ENCODE assay signal across 1 cellular context in genomic region chr7:127380479-127380878, GRCh38.
TF ChIP-seq lines count a peak whose summit lies in the region.

No MANE protein-coding gene starts in this region.

TF ChIP-seq in SK-N-SH, 30 proteins besides CTCF, POLR2A, EP300 and RAD21 (continued from another document):
- TF ChIP-seq, protein P1, sequence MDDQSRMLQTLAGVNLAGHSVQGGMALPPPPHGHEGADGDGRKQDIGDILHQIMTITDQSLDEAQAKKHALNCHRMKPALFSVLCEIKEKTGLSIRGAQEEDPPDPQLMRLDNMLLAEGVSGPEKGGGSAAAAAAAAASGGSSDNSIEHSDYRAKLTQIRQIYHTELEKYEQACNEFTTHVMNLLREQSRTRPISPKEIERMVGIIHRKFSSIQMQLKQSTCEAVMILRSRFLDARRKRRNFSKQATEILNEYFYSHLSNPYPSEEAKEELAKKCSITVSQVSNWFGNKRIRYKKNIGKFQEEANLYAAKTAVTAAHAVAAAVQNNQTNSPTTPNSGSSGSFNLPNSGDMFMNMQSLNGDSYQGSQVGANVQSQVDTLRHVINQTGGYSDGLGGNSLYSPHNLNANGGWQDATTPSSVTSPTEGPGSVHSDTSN (IDR thresholded peaks at IDR 0.05): no peak
- TF ChIP-seq, protein P2, sequence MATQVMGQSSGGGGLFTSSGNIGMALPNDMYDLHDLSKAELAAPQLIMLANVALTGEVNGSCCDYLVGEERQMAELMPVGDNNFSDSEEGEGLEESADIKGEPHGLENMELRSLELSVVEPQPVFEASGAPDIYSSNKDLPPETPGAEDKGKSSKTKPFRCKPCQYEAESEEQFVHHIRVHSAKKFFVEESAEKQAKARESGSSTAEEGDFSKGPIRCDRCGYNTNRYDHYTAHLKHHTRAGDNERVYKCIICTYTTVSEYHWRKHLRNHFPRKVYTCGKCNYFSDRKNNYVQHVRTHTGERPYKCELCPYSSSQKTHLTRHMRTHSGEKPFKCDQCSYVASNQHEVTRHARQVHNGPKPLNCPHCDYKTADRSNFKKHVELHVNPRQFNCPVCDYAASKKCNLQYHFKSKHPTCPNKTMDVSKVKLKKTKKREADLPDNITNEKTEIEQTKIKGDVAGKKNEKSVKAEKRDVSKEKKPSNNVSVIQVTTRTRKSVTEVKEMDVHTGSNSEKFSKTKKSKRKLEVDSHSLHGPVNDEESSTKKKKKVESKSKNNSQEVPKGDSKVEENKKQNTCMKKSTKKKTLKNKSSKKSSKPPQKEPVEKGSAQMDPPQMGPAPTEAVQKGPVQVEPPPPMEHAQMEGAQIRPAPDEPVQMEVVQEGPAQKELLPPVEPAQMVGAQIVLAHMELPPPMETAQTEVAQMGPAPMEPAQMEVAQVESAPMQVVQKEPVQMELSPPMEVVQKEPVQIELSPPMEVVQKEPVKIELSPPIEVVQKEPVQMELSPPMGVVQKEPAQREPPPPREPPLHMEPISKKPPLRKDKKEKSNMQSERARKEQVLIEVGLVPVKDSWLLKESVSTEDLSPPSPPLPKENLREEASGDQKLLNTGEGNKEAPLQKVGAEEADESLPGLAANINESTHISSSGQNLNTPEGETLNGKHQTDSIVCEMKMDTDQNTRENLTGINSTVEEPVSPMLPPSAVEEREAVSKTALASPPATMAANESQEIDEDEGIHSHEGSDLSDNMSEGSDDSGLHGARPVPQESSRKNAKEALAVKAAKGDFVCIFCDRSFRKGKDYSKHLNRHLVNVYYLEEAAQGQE (IDR thresholded peaks at IDR 0.05; ENCODE audit: low read depth, low read length): no peak
- TF ChIP-seq SMC3 (IDR thresholded peaks at IDR 0.05; ENCODE audit: low read depth, low read length): no peak
- no peak for TF ChIP-seq RCOR1 (IDR thresholded peaks at IDR 0.05; ENCODE audit: low read length)
